In genomic region chr10:11245510-11245909, GRCh38 we compare ENCODE assay signal across 1 cellular context.
TF ChIP-seq lines count a peak whose summit lies in the region.

No MANE protein-coding gene starts in this region.

TF ChIP-seq in GM12878, 131 proteins besides CTCF, POLR2A, EP300 and RAD21 (continued from another document):
- TF ChIP-seq GATAD2B (conservative IDR thresholded peaks at IDR 0.05; ENCODE audit: low read depth) (peak; percentile 15; the same call in 1 of the 2 replicates), MYB (IDR thresholded peaks at IDR 0.05; ENCODE audit: borderline replicate concordance, low read depth, low read length) (no peak)
